8 cellular contexts compared by ENCODE assay signal in genomic region chr9:85715587-85715986, GRCh38. TPM values are rescaled to one million over a fixed set of nuclear protein-coding genes. Genes with fewer than 3 reads are reported as not detected.
A peak's percentile ranks its signal among the peaks of the same experiment; 100 is the strongest.
DNase-seq lines count a peak whose midpoint lies in the region; ATAC-seq lines count a peak whose summit lies in the region.

No MANE protein-coding gene starts in this region.

- H2BK15ac ChIP-seq in mesendoderm (replicated peaks; ENCODE audit: low read depth) = no peak overlapping the region

- ATAC-seq in GM19452 (IDR thresholded peaks at IDR 0.05; ENCODE audit: unreplicated experiment) (peak; percentile 77), HG03432 (IDR thresholded peaks at IDR 0.05; ENCODE audit: unreplicated experiment) (peak; percentile 76), HG03045 (IDR thresholded peaks at IDR 0.05; ENCODE audit: unreplicated experiment) (no peak)

- H2BK5ac ChIP-seq in mesendoderm (ENCODE audit: low read length) = no peak overlapping the region

- peaks cover 5% of the 10 kb centered on the region for H3K4me1 ChIP-seq in mesendoderm (ENCODE audit: control insufficient read depth, low read depth, low read length)

- H4K8ac ChIP-seq in mesendoderm (ENCODE audit: low read depth, low read length) = no peak overlapping the region

- no peaks in the 10 kb centered on the region for H3K36me3 ChIP-seq in mesendoderm (ENCODE audit: control insufficient read depth, insufficient read depth, low read length)

- no peak overlapping the region for H3K56ac ChIP-seq in mesendoderm (ENCODE audit: low read length)

- no peak overlapping the region for H3K4me3 ChIP-seq in mesendoderm (ENCODE audit: low read length)

- H3K4ac ChIP-seq in mesendoderm (ENCODE audit: low read depth, low read length) = no peak overlapping the region

- H2BK120ac ChIP-seq in mesendoderm (ENCODE audit: low read depth, low read length) = no peak overlapping the region

- no peak overlapping the region for H3K23ac ChIP-seq in mesendoderm (ENCODE audit: low read length)

- H3K4me2 ChIP-seq in mesendoderm (ENCODE audit: low read length) = no peak overlapping the region

- no peaks in the 10 kb centered on the region for H3K79me2 ChIP-seq in mesendoderm (ENCODE audit: control insufficient read depth, insufficient read depth, low read length)

- DNase-seq in CD1c-positive myeloid dendritic cell (ENCODE audit: extremely low spot score) = peak; percentile 87
- DNase-seq in amniotic epithelial cell (ENCODE audit: low read depth) = peak; percentile 34
- DNase-seq in stimulated activated CD4-positive, alpha-beta T cell treated with anti-CD3 and anti-CD28 coated beads, Interleukin-1b, Interleukin-23, amount 100 ng/mL, for 48 hours = no peak
- no peak for DNase-seq in mesendoderm
- no peak for DNase-seq in DMS153 treated with DMSO at 0.1 percent for 48 hours (lab: John Stamatoyannopoulos, UW; ENCODE audit: unreplicated experiment)

- no peak overlapping the region for H3K9ac ChIP-seq in mesendoderm (ENCODE audit: low read length)

- WGBS in mesendoderm (ENCODE audit: extremely low coverage, insufficient coverage, low lambda C conversion rate) = no CpG with 5 or more reads among the region's 2 CpGs

- H3K79me1 ChIP-seq in mesendoderm (ENCODE audit: low read length) = peaks cover 6% of the 10 kb centered on the region

- H3K27ac ChIP-seq in mesendoderm (ENCODE audit: low read depth, low read length) = no peak overlapping the region

- H3K27me3 ChIP-seq in mesendoderm (ENCODE audit: insufficient read depth, low read length, poor library complexity) = no peaks in the 10 kb centered on the region

- no peak overlapping the region for H3K18ac ChIP-seq in mesendoderm (ENCODE audit: low read length)

- H4K5ac ChIP-seq in mesendoderm (ENCODE audit: low read length) = no peak overlapping the region

- no peak overlapping the region for H2AK5ac ChIP-seq in mesendoderm (ENCODE audit: low read length)

RNA-seq across cellular contexts. Expression of gene AGTPBP1, which starts 26.2 kb away (rescaled TPM):
- polyA plus RNA-seq in mesendoderm (2013, experiment 1 of 2) = 22.8 TPM
- polyA plus RNA-seq in mesendoderm (2013, experiment 2 of 2) = 22.8 TPM

Comparison
In these comparisons a context has a peak if more than half of its experiments do, and no peak if none do; other contexts are left out.
1. DNase-seq: peak in CD1c-positive myeloid dendritic cell (single experiment) and amniotic epithelial cell (single experiment); none in stimulated activated CD4-positive, alpha-beta T cell treated with anti-CD3 and anti-CD28 coated beads, Interleukin-1b, Interleukin-23, amount 100 ng/mL, for 48 hours (single experiment), mesendoderm (single experiment) and DMS153 treated with DMSO at 0.1 percent for 48 hours (single experiment).